In the genomic region with DNA sequence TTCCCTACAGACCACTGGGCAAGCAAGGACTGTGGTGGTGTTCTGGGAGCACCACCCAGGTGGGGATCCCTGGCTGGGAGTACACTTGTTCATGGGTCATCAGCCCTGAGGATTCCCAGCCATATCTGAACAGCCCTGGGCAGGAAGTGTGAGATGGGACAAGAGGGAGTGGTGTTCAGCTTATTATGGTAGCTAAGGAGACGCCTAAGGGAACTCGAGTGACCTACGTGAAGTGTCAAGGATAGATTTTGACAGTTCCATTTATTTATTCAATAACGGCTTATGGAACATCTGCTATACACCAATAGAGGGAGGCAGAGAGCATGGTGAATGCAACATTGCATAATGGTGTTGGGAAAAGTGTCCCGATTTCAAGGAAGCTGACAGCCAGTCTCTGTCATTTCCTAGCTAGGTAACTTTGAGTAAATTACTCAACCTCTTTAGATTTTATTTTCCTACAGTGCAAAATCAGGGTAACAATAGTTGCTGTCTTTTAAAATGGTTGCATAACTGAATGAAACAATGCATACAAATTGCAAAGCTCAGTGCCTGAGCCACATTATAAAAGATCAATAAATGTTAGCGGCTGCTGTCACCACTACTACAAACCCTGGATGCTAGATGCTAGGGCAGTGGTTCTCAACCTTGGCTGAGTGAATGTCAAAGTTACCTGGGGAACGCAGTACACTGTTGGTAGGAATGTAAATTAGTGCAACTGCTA, we compare ENCODE assay signal across 8 cellular contexts.
DNase-seq lines count a peak whose midpoint lies in the region; ATAC-seq, FAIRE-seq and TF ChIP-seq lines count a peak whose summit lies in the region.

No MANE protein-coding gene starts in this region.

- no peak for ATAC-seq in GM18511 (IDR thresholded peaks at IDR 0.05; ENCODE audit: unreplicated experiment)
- no peak for ATAC-seq in HG02588 (IDR thresholded peaks at IDR 0.05; ENCODE audit: unreplicated experiment)
- no peak for ATAC-seq in GM18505 (IDR thresholded peaks at IDR 0.05; ENCODE audit: unreplicated experiment)

- peaks cover 0 to 6% (median 0%) of the 10 kb centered on the region in 4 donors for H3K4me1 ChIP-seq in stomach

- no peaks in the 10 kb centered on the region for H3K9me3 ChIP-seq in stomach

- TF ChIP-seq CTCF in stomach (IDR thresholded peaks at IDR 0.05): peak in 5 of 7 experiments; percentile 27 to 64 (median 59)

- no peak for TF ChIP-seq POLR2A in GM12891 (IDR thresholded peaks at IDR 0.05; ENCODE audit: low read depth, low read length)
- TF ChIP-seq POLR2A in stomach (IDR thresholded peaks at IDR 0.05): no peak
- no peak for TF ChIP-seq POLR2A in GM18505 (IDR thresholded peaks at IDR 0.05; ENCODE audit: borderline replicate concordance, extremely low read depth, insufficient read depth, insufficient read length)

- H3K4me3 ChIP-seq in stomach: no peak overlapping the region

- H3K27ac ChIP-seq in stomach: no peak overlapping the region

- no peaks in the 10 kb centered on the region for H3K27me3 ChIP-seq in stomach

- WGBS in stomach, 5 donors: 24 to 31% (median 26%) methylated on average over 7 of the region's 7 CpGs

- H3K36me3 ChIP-seq in stomach: no peaks in the 10 kb centered on the region

- FAIRE-seq in A204.1 (lab: Jason Lieb, UNC): peak; percentile 3
- peak; percentile 65 for FAIRE-seq in GM12891 (lab: Jason Lieb, UNC)
- FAIRE-seq in RCC 7860 (lab: Jason Lieb, UNC): no peak

- DNase-seq in GM12891 (ENCODE audit: insufficient read length, low spot score) (no peak), RCC 7860 (ENCODE audit: low spot score) (peak; percentile 8), head of caudate nucleus (peak in 22 of 42 donors; percentile 6 to 72 (median 32)), stomach (no peak)

- TF ChIP-seq EP300 in stomach (IDR thresholded peaks at IDR 0.05): no peak

- intact Hi-C loops in head of caudate nucleus (cut with DNase I): loop anchor here (5.0 kb wide), 1 partner anchor 534 kb away; a partner anchor contains a TSS
- intact Hi-C loops in stomach (cut with DNase I; ENCODE audit: low total_unique reads): loop anchor here (10.0 kb wide), 1 partner anchor 537 kb away; a partner anchor contains a TSS

TF ChIP-seq in GM12891, 5 proteins besides CTCF, POLR2A, EP300 and RAD21:
- TF ChIP-seq PAX5 (IDR thresholded peaks at IDR 0.05; ENCODE audit: insufficient read depth, low read length, severe bottlenecking) (no peak), POLR2AphosphoS5 (IDR thresholded peaks at IDR 0.05; ENCODE audit: low read depth, low read length) (no peak), TAF1 (IDR thresholded peaks at IDR 0.05; ENCODE audit: low read depth, low read length) (no peak), POU2F2 (IDR thresholded peaks at IDR 0.05; ENCODE audit: low read depth, low read length) (no peak), SPI1 (IDR thresholded peaks at IDR 0.05; ENCODE audit: low read depth, low read length) (no peak)

Comparison
In these comparisons a context has a peak if more than half of its experiments do, and no peak if none do; other contexts are left out.
1. DNase-seq: peak in RCC 7860 (single experiment) and head of caudate nucleus (22 of 42); none in GM12891 (single experiment) and stomach (single experiment).